In genomic region chr2:13091463-13091862, GRCh38 we compare ENCODE assay signal across 1 cellular context.
TF ChIP-seq lines count a peak whose summit lies in the region.

No MANE protein-coding gene starts in this region.

TF ChIP-seq in K562, 482 proteins besides CTCF, POLR2A, EP300 and RAD21 (continued from another document):
- TF ChIP-seq PRDM10 (IDR thresholded peaks at IDR 0.05; ENCODE audit: partially characterized antibody), result no peak
